10 cellular contexts compared by ENCODE assay signal in genomic region chr1:175162955-175163354, GRCh38.
"Had no signal": no experiment of that assay in that cellular context is flagged by ENCODE, and none has a peak within 500 bp of the region (broad histone marks: within the 10 kb centered on the region; RNA-seq: fewer than 3 reads in every experiment).

No MANE protein-coding gene starts in this region.

- H3K27me3 Mint-ChIP-seq: activated CD4-positive, alpha-beta memory T cell treated with anti-CD3 and anti-CD28 coated beads for 36 hours; central memory CD8-positive, alpha-beta T cell; naive thymus-derived CD4-positive, alpha-beta T cell had no signal

- DNase-seq: activated CD4-positive, alpha-beta memory T cell treated with anti-CD3 and anti-CD28 coated beads for 36 hours; activated CD4-positive, CD25-positive, alpha-beta regulatory T cell treated with anti-CD3 and anti-CD28 coated beads, Interleukin-2, amount 50 U/mL, for 72 hours; erythroblast; foreskin fibroblast; immature natural killer cell; naive thymus-derived CD4-positive, alpha-beta T cell; posterior cingulate gyrus; stimulated activated CD4-positive, alpha-beta T cell treated with anti-CD3 and anti-CD28 coated beads, Interleukin-4, amount 100 ng/mL, for 4 hours; transverse colon had no signal

- H3K9me3 Mint-ChIP-seq: activated CD4-positive, alpha-beta memory T cell treated with anti-CD3 and anti-CD28 coated beads for 36 hours; central memory CD8-positive, alpha-beta T cell; immature natural killer cell had no signal

- ATAC-seq: naive thymus-derived CD4-positive, alpha-beta T cell had no signal

- H3K4me3 Mint-ChIP-seq: activated CD4-positive, alpha-beta memory T cell treated with anti-CD3 and anti-CD28 coated beads for 36 hours; central memory CD8-positive, alpha-beta T cell; immature natural killer cell; naive thymus-derived CD4-positive, alpha-beta T cell had no signal

- H3K27ac Mint-ChIP-seq: activated CD4-positive, alpha-beta memory T cell treated with anti-CD3 and anti-CD28 coated beads for 36 hours had no signal
